ENCODE assay signal across 1 cellular context in the genomic region with DNA sequence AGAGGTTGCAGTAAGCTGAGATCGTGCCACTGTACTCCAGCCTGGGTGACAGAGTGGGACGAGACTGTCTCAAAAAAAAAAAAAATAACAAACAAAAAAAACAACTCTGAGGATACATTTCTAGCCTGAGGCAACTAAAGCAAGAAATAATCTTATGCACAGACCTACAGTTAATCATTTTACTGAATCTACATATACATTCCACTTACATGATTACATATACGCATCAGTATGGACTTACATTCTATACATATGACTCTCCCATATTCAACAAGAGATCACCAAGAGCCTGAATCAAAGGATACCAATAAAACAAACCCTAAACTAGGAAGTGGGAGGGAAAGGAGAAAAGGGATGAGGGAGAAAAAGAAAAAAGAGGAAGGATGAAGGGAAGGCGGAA.
TF ChIP-seq lines count a peak whose summit lies in the region.

No MANE protein-coding gene starts in this region.

TF ChIP-seq in HepG2, 621 proteins besides CTCF, POLR2A, EP300 and RAD21:
- TF ChIP-seq, protein P1, sequence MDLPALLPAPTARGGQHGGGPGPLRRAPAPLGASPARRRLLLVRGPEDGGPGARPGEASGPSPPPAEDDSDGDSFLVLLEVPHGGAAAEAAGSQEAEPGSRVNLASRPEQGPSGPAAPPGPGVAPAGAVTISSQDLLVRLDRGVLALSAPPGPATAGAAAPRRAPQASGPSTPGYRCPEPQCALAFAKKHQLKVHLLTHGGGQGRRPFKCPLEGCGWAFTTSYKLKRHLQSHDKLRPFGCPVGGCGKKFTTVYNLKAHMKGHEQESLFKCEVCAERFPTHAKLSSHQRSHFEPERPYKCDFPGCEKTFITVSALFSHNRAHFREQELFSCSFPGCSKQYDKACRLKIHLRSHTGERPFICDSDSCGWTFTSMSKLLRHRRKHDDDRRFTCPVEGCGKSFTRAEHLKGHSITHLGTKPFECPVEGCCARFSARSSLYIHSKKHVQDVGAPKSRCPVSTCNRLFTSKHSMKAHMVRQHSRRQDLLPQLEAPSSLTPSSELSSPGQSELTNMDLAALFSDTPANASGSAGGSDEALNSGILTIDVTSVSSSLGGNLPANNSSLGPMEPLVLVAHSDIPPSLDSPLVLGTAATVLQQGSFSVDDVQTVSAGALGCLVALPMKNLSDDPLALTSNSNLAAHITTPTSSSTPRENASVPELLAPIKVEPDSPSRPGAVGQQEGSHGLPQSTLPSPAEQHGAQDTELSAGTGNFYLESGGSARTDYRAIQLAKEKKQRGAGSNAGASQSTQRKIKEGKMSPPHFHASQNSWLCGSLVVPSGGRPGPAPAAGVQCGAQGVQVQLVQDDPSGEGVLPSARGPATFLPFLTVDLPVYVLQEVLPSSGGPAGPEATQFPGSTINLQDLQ (CRISPR knock-in tag; IDR thresholded peaks at IDR 0.05): no peak
- TF ChIP-seq ZNF143 (CRISPR knock-in tag; IDR thresholded peaks at IDR 0.05) (no peak), ZKSCAN8 (CRISPR knock-in tag; IDR thresholded peaks at IDR 0.05; ENCODE audit: borderline replicate concordance) (0 out of 2 replicates have a peak, but pooled peaks have one; percentile 41), ZNF331 (CRISPR knock-in tag; IDR thresholded peaks at IDR 0.05) (no peak)
TF ChIP-seq in HepG2: peak in this region for 1.
